7 cellular contexts compared by ENCODE assay signal in genomic region chr2:95076705-95077520, GRCh38. TPM values are rescaled to one million over a fixed set of nuclear protein-coding genes. Genes with fewer than 3 reads are reported as not detected.
DNase-seq lines count a peak whose midpoint lies in the region; ATAC-seq lines count a peak whose summit lies in the region.

No MANE protein-coding gene starts in this region.

- ATAC-seq in GM18498 (IDR thresholded peaks at IDR 0.05; ENCODE audit: unreplicated experiment) (peak; percentile 92), HG02852 (IDR thresholded peaks at IDR 0.05; ENCODE audit: unreplicated experiment) (peak; percentile 86), left colon (peak; percentile 96)

- intact Hi-C loops in left colon (cut with DNase I, micrococcal nuclease) = no loop called here

- peak; percentile 38 for DNase-seq in NCI-H2029 treated with DMSO at 0.1 percent for 48 hours (lab: John Stamatoyannopoulos, UW)
- peak; percentile 82 to 88 for DNase-seq in activated CD4-positive, alpha-beta T cell treated with anti-CD3 and anti-CD28 coated beads for 24 hours (ENCODE audit: low read depth in 2 of 2)
- DNase-seq in cerebellum (ENCODE audit: low spot score) = peak; percentile 58
- DNase-seq in left colon = peak; percentile 83 to 93
- peak; percentile 89 for DNase-seq in stimulated activated CD4-positive, alpha-beta T cell treated with anti-CD3 and anti-CD28 coated beads, Interleukin-2, amount 100 ng/mL, for 4 hours (ENCODE audit: low read depth)

RNA-seq across cellular contexts. Expression of gene MRPS5, which starts 44.7 kb away (rescaled TPM):
- total RNA-seq in cerebellum (49.5 TPM), left colon (10 to 100 TPM; 55.8 to 73.1 TPM)

RNA-seq across cellular contexts. Expression of gene MAL, which starts 51.4 kb away (rescaled TPM):
- total RNA-seq in cerebellum = not detected
- total RNA-seq in left colon = 1 to 10 TPM; 1.6 to 4.2 TPM

Comparison
In these comparisons a context has a peak if more than half of its experiments do, and no peak if none do; other contexts are left out.
1. Peak in every context shown above with its lines: DNase-seq and ATAC-seq.
2. DNase-seq: peak in every context shown above with its lines; median percentile 89 in stimulated activated CD4-positive, alpha-beta T cell treated with anti-CD3 and anti-CD28 coated beads, Interleukin-2, amount 100 ng/mL, for 4 hours; 88 in left colon; 85 in activated CD4-positive, alpha-beta T cell treated with anti-CD3 and anti-CD28 coated beads for 24 hours; 58 in cerebellum; 38 in NCI-H2029 treated with DMSO at 0.1 percent for 48 hours.